ENCODE assay signal across 1 cellular context in the genomic region with DNA sequence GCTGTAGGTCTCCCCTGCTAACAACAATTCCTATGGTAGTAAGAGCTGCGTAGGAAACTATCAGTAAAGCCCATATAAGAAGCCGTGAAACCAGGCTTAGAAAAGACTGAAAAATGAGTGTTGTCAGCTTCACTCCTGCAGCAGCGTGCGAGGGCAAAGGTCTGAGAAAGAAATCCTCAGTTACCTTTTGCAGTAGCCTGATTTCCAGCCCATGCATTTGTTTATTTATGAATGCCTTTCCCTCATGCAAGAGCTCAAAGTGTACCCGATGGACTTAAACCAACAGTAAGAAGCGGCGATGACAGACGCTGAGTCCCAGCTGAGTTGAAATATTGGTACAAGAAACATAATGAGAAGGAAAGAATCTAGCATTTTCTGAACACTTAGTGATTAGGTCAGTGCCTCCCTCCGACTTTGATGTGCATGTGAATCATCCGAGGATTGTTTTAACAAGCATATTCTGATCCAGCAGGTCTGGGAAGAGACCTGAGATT.
TF ChIP-seq lines count a peak whose summit lies in the region.

No MANE protein-coding gene starts in this region.

TF ChIP-seq in HepG2, 621 proteins besides CTCF, POLR2A, EP300 and RAD21 (continued from another document and continues in another):
- TF ChIP-seq, protein P1, sequence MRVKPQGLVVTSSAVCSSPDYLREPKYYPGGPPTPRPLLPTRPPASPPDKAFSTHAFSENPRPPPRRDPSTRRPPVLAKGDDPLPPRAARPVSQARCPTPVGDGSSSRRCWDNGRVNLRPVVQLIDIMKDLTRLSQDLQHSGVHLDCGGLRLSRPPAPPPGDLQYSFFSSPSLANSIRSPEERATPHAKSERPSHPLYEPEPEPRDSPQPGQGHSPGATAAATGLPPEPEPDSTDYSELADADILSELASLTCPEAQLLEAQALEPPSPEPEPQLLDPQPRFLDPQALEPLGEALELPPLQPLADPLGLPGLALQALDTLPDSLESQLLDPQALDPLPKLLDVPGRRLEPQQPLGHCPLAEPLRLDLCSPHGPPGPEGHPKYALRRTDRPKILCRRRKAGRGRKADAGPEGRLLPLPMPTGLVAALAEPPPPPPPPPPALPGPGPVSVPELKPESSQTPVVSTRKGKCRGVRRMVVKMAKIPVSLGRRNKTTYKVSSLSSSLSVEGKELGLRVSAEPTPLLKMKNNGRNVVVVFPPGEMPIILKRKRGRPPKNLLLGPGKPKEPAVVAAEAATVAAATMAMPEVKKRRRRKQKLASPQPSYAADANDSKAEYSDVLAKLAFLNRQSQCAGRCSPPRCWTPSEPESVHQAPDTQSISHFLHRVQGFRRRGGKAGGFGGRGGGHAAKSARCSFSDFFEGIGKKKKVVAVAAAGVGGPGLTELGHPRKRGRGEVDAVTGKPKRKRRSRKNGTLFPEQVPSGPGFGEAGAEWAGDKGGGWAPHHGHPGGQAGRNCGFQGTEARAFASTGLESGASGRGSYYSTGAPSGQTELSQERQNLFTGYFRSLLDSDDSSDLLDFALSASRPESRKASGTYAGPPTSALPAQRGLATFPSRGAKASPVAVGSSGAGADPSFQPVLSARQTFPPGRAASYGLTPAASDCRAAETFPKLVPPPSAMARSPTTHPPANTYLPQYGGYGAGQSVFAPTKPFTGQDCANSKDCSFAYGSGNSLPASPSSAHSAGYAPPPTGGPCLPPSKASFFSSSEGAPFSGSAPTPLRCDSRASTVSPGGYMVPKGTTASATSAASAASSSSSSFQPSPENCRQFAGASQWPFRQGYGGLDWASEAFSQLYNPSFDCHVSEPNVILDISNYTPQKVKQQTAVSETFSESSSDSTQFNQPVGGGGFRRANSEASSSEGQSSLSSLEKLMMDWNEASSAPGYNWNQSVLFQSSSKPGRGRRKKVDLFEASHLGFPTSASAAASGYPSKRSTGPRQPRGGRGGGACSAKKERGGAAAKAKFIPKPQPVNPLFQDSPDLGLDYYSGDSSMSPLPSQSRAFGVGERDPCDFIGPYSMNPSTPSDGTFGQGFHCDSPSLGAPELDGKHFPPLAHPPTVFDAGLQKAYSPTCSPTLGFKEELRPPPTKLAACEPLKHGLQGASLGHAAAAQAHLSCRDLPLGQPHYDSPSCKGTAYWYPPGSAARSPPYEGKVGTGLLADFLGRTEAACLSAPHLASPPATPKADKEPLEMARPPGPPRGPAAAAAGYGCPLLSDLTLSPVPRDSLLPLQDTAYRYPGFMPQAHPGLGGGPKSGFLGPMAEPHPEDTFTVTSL (CRISPR knock-in tag; IDR thresholded peaks at IDR 0.05; ENCODE audit: borderline replicate concordance) = peak; percentile 79; the same call in 1 of the 2 replicates
- TF ChIP-seq NKX3-1 (CRISPR knock-in tag; IDR thresholded peaks at IDR 0.05) = no peak
- peak; percentile 56 for TF ChIP-seq POLR2AphosphoS5 (IDR thresholded peaks at IDR 0.05; ENCODE audit: low read depth, low read length)
- TF ChIP-seq KLF12 (CRISPR knock-in tag; IDR thresholded peaks at IDR 0.05; ENCODE audit: borderline replicate concordance) = 0 out of 2 replicates have a peak, but pooled peaks have one; percentile 21
- peak; percentile 66 for TF ChIP-seq NCOR1 (IDR thresholded peaks at IDR 0.05; ENCODE audit: borderline replicate concordance, low read length)
- TF ChIP-seq AKAP8 (CRISPR knock-in tag; IDR thresholded peaks at IDR 0.05) = no peak
- TF ChIP-seq FOXC1 (CRISPR knock-in tag; IDR thresholded peaks at IDR 0.05; ENCODE audit: borderline replicate concordance) = no peak
- no peak for TF ChIP-seq ZNF235 (CRISPR knock-in tag; IDR thresholded peaks at IDR 0.05; ENCODE audit: borderline replicate concordance)
- no peak for TF ChIP-seq RAD51 (IDR thresholded peaks at IDR 0.05; ENCODE audit: borderline replicate concordance)
- TF ChIP-seq, protein P2, sequence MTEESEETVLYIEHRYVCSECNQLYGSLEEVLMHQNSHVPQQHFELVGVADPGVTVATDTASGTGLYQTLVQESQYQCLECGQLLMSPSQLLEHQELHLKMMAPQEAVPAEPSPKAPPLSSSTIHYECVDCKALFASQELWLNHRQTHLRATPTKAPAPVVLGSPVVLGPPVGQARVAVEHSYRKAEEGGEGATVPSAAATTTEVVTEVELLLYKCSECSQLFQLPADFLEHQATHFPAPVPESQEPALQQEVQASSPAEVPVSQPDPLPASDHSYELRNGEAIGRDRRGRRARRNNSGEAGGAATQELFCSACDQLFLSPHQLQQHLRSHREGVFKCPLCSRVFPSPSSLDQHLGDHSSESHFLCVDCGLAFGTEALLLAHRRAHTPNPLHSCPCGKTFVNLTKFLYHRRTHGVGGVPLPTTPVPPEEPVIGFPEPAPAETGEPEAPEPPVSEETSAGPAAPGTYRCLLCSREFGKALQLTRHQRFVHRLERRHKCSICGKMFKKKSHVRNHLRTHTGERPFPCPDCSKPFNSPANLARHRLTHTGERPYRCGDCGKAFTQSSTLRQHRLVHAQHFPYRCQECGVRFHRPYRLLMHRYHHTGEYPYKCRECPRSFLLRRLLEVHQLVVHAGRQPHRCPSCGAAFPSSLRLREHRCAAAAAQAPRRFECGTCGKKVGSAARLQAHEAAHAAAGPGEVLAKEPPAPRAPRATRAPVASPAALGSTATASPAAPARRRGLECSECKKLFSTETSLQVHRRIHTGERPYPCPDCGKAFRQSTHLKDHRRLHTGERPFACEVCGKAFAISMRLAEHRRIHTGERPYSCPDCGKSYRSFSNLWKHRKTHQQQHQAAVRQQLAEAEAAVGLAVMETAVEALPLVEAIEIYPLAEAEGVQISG (CRISPR knock-in tag; IDR thresholded peaks at IDR 0.05) = peak; percentile 67; the same call in 1 of the 2 replicates
- TF ChIP-seq FOXA1 (IDR thresholded peaks at IDR 0.05) = 0 out of 2 replicates have a peak, but pooled peaks have one; percentile 40
- TF ChIP-seq FOXA1 (CRISPR knock-in tag; IDR thresholded peaks at IDR 0.05) = peak; percentile 81
- TF ChIP-seq, protein P3, sequence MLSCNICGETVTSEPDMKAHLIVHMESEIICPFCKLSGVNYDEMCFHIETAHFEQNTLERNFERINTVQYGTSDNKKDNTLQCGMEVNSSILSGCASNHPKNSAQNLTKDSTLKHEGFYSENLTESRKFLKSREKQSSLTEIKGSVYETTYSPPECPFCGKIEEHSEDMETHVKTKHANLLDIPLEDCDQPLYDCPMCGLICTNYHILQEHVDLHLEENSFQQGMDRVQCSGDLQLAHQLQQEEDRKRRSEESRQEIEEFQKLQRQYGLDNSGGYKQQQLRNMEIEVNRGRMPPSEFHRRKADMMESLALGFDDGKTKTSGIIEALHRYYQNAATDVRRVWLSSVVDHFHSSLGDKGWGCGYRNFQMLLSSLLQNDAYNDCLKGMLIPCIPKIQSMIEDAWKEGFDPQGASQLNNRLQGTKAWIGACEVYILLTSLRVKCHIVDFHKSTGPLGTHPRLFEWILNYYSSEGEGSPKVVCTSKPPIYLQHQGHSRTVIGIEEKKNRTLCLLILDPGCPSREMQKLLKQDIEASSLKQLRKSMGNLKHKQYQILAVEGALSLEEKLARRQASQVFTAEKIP (CRISPR knock-in tag; IDR thresholded peaks at IDR 0.05; ENCODE audit: borderline replicate concordance) = no peak
- TF ChIP-seq MEIS2 (CRISPR knock-in tag; IDR thresholded peaks at IDR 0.05) = peak; percentile 56; the same call in 1 of the 2 replicates
- no peak for TF ChIP-seq ZNF883 (CRISPR knock-in tag; IDR thresholded peaks at IDR 0.05; ENCODE audit: not compliant biosample characterization)
- peak; percentile 13; the same call in 1 of the 2 replicates for TF ChIP-seq RXRA (CRISPR knock-in tag; IDR thresholded peaks at IDR 0.05)
- no peak for TF ChIP-seq ZNF598 (CRISPR knock-in tag; IDR thresholded peaks at IDR 0.05; ENCODE audit: borderline replicate concordance)
- TF ChIP-seq ATF7-NPFF (CRISPR knock-in tag; IDR thresholded peaks at IDR 0.05; ENCODE audit: low read depth) = no peak
- TF ChIP-seq, protein P4, sequence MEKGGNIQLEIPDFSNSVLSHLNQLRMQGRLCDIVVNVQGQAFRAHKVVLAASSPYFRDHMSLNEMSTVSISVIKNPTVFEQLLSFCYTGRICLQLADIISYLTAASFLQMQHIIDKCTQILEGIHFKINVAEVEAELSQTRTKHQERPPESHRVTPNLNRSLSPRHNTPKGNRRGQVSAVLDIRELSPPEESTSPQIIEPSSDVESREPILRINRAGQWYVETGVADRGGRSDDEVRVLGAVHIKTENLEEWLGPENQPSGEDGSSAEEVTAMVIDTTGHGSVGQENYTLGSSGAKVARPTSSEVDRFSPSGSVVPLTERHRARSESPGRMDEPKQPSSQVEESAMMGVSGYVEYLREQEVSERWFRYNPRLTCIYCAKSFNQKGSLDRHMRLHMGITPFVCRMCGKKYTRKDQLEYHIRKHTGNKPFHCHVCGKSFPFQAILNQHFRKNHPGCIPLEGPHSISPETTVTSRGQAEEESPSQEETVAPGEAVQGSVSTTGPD (CRISPR knock-in tag; IDR thresholded peaks at IDR 0.05) = no peak
- 0 out of 2 replicates have a peak, but pooled peaks have one; percentile 25 for TF ChIP-seq ZFX (CRISPR knock-in tag; IDR thresholded peaks at IDR 0.05; ENCODE audit: low read depth)
- no peak for TF ChIP-seq FOXK2 (IDR thresholded peaks at IDR 0.05)
- no peak for TF ChIP-seq TAF15 (IDR thresholded peaks at IDR 0.05; ENCODE audit: low read depth, low read length, poor library complexity, severe bottlenecking)
- TF ChIP-seq JUND (CRISPR knock-in tag; IDR thresholded peaks at IDR 0.05) = no peak
- TF ChIP-seq SP4 (CRISPR knock-in tag; IDR thresholded peaks at IDR 0.05) = no peak
- 0 out of 2 replicates have a peak, but pooled peaks have one; percentile 50 for TF ChIP-seq ZNF430 (CRISPR knock-in tag; IDR thresholded peaks at IDR 0.05)
- TF ChIP-seq, protein P5, sequence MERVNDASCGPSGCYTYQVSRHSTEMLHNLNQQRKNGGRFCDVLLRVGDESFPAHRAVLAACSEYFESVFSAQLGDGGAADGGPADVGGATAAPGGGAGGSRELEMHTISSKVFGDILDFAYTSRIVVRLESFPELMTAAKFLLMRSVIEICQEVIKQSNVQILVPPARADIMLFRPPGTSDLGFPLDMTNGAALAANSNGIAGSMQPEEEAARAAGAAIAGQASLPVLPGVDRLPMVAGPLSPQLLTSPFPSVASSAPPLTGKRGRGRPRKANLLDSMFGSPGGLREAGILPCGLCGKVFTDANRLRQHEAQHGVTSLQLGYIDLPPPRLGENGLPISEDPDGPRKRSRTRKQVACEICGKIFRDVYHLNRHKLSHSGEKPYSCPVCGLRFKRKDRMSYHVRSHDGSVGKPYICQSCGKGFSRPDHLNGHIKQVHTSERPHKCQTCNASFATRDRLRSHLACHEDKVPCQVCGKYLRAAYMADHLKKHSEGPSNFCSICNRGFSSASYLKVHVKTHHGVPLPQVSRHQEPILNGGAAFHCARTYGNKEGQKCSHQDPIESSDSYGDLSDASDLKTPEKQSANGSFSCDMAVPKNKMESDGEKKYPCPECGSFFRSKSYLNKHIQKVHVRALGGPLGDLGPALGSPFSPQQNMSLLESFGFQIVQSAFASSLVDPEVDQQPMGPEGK (CRISPR knock-in tag; IDR thresholded peaks at IDR 0.05) = 0 out of 2 replicates have a peak, but pooled peaks have one; percentile 11
- no peak for TF ChIP-seq MED8 (CRISPR knock-in tag; IDR thresholded peaks at IDR 0.05; ENCODE audit: insufficient replicate concordance)
- TF ChIP-seq, protein P6, sequence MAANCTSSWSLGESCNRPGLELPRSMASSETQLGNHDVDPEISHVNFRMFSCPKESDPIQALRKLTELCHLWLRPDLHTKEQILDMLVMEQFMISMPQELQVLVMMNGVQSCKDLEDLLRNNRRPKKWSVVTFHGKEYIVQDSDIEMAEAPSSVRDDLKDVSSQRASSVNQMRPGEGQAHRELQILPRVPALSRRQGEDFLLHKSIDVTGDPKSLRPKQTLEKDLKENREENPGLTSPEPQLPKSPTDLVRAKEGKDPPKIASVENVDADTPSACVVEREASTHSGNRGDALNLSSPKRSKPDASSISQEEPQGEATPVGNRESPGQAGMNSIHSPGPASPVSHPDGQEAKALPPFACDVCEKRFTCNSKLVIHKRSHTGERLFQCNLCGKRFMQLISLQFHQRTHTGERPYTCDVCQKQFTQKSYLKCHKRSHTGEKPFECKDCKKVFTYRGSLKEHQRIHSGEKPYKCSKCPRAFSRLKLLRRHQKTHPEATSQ (CRISPR knock-in tag; IDR thresholded peaks at IDR 0.05; ENCODE audit: borderline replicate concordance) = no peak
- TF ChIP-seq ZFP37 (CRISPR knock-in tag; IDR thresholded peaks at IDR 0.05; ENCODE audit: borderline replicate concordance) = no peak
- TF ChIP-seq ZNF484 (CRISPR knock-in tag; IDR thresholded peaks at IDR 0.05; ENCODE audit: borderline replicate concordance, low read depth) = no peak
- TF ChIP-seq, protein P7, sequence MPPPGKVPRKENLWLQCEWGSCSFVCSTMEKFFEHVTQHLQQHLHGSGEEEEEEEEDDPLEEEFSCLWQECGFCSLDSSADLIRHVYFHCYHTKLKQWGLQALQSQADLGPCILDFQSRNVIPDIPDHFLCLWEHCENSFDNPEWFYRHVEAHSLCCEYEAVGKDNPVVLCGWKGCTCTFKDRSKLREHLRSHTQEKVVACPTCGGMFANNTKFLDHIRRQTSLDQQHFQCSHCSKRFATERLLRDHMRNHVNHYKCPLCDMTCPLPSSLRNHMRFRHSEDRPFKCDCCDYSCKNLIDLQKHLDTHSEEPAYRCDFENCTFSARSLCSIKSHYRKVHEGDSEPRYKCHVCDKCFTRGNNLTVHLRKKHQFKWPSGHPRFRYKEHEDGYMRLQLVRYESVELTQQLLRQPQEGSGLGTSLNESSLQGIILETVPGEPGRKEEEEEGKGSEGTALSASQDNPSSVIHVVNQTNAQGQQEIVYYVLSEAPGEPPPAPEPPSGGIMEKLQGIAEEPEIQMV (CRISPR knock-in tag; IDR thresholded peaks at IDR 0.05; ENCODE audit: low read depth) = no peak
- 0 out of 2 replicates have a peak, but pooled peaks have one; percentile 27 for TF ChIP-seq JUN (CRISPR knock-in tag; IDR thresholded peaks at IDR 0.05)
- TF ChIP-seq ZNF501 (CRISPR knock-in tag; IDR thresholded peaks at IDR 0.05) = no peak
- no peak for TF ChIP-seq ZNF180 (CRISPR knock-in tag; IDR thresholded peaks at IDR 0.05; ENCODE audit: borderline replicate concordance, low read depth)
- no peak for TF ChIP-seq HCFC1 (IDR thresholded peaks at IDR 0.05; ENCODE audit: low read depth, low read length)
- TF ChIP-seq CEBPG (CRISPR knock-in tag; IDR thresholded peaks at IDR 0.05) = peak; percentile 82
- TF ChIP-seq, protein P8, sequence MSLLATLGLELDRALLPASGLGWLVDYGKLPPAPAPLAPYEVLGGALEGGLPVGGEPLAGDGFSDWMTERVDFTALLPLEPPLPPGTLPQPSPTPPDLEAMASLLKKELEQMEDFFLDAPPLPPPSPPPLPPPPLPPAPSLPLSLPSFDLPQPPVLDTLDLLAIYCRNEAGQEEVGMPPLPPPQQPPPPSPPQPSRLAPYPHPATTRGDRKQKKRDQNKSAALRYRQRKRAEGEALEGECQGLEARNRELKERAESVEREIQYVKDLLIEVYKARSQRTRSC (CRISPR knock-in tag; IDR thresholded peaks at IDR 0.05; ENCODE audit: low read depth) = no peak
- no peak for TF ChIP-seq BORCS8-MEF2B (CRISPR knock-in tag; IDR thresholded peaks at IDR 0.05)
- no peak for TF ChIP-seq ZNF562 (CRISPR knock-in tag; IDR thresholded peaks at IDR 0.05; ENCODE audit: borderline replicate concordance)
- 0 out of 2 replicates have a peak, but pooled peaks have one; percentile 27 for TF ChIP-seq ZNF264 (CRISPR knock-in tag; IDR thresholded peaks at IDR 0.05)
- TF ChIP-seq TARDBP (CRISPR knock-in tag; IDR thresholded peaks at IDR 0.05) = peak; percentile 45; the same call in 1 of the 2 replicates
- TF ChIP-seq PPARG (CRISPR knock-in tag; conservative IDR thresholded peaks at IDR 0.05) = peak; percentile 64
- no peak for TF ChIP-seq CENPX (CRISPR knock-in tag; IDR thresholded peaks at IDR 0.05)
- peak; percentile 84 for TF ChIP-seq GATAD2A (CRISPR knock-in tag; IDR thresholded peaks at IDR 0.05)
- no peak for TF ChIP-seq NFE2L1 (CRISPR knock-in tag; IDR thresholded peaks at IDR 0.05; ENCODE audit: borderline replicate concordance)
